8 cellular contexts compared by ENCODE assay signal in the genomic region with DNA sequence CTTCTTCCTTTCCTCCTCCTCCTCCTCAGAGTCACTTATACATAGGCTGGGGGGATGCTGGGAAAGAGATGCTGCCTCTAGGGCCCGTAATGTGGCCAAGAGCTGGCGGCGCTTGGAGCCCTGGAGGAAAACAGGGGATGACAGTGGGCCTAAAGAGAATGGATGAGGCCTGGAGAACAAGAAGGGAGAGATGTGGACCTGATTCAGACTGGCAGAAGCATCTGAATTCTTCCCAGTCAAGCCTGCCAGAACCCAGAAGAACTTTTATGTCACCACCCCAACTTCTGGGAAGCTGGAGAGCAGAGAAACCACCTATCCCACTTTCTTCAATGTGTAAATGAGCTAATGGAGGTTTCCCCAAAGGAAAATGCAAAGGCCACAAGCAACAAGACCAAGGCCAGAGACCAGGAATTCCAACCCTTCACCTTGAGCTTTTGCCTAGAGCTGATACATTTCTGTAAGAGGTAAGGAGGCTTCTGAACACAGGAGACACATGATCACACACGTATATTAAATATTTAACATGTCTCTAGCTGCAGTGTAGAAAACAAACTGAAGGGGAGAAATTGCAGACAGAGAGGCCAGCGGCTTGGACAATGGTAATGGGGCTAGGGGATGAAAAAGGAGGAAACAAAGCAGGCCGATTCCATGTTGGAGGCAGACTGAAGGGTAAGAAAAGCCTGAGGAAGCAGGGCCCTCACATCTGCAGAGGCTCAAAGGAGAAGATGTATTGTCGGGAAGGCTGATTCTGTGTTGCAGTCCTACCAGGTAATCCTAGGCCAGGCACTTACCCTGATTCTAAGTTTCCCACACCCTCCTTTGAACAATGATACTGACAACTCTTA. TPM values are rescaled to one million over a fixed set of nuclear protein-coding genes. Genes with fewer than 3 reads are reported as not detected.
DNase-seq lines count a peak whose midpoint lies in the region; ATAC-seq, FAIRE-seq and TF ChIP-seq lines count a peak whose summit lies in the region.

No MANE protein-coding gene starts in this region.

- no peak for ATAC-seq in GM12878
- no peak for ATAC-seq in memory B cell (ENCODE audit: low read depth)
- no peak for ATAC-seq in upper lobe of right lung

- RAD21 ChIA-PET in GM12878 (lab: Charles Lee; ENCODE audit: unreplicated experiment) = interaction anchor here (0.7 to 4.8 kb wide), 5 partner anchors 9 to 223 kb away, joined by 3 to 60 read pairs (median 9); partner anchors contain the start of genes MRPL17, TAF10 and TPP1

- no peak for TF ChIP-seq CTCF in breast epithelium (IDR thresholded peaks at IDR 0.05)
- TF ChIP-seq CTCF in MCF 10A (IDR thresholded peaks at IDR 0.05; ENCODE audit: unreplicated experiment) = no peak
- TF ChIP-seq CTCF in GM12878 (IDR thresholded peaks at IDR 0.05 in 2 of 3, conservative IDR thresholded peaks at IDR 0.05 in 1 of 3; ENCODE audit: control insufficient read depth in 2 of 3, extremely low read depth in 1 of 3, insufficient read depth in 1 of 3, low read depth in 3 of 3, low read length in 3 of 3) = no peak
- no peak for TF ChIP-seq CTCF in upper lobe of right lung (IDR thresholded peaks at IDR 0.05)

- H3K4me1 Mint-ChIP-seq in MCF 10A (ENCODE audit: insufficient read depth, unreplicated experiment) (peaks cover 25% of the 10 kb centered on the region), memory B cell (peaks cover 31% of the 10 kb centered on the region)

- FAIRE-seq in GM12878 (lab: Jason Lieb, UNC) = no peak

- H3K27ac Mint-ChIP-seq in MCF 10A (ENCODE audit: low read depth, unreplicated experiment) (no peak overlapping the region), memory B cell (peak overlapping the region; percentile 73)

- H3K4me3 Mint-ChIP-seq in MCF 10A (ENCODE audit: unreplicated experiment) = no peak overlapping the region
- no peak overlapping the region for H3K4me3 Mint-ChIP-seq in memory B cell

- no peaks in the 10 kb centered on the region for H3K9me3 Mint-ChIP-seq in MCF 10A (ENCODE audit: unreplicated experiment)
- H3K9me3 Mint-ChIP-seq in memory B cell = no peaks in the 10 kb centered on the region

- H3K27ac ChIP-seq in breast epithelium (peak overlapping the region in 1 of 2 donors; percentile 96), GM12878 (ENCODE audit: control insufficient read depth, insufficient read depth) (peak overlapping the region; percentile 85), upper lobe of right lung (peak overlapping the region; percentile 81)

- H3K36me3 Mint-ChIP-seq in MCF 10A (ENCODE audit: insufficient read depth, unreplicated experiment) = peaks cover 39% of the 10 kb centered on the region
- peaks cover 19% of the 10 kb centered on the region for H3K36me3 Mint-ChIP-seq in memory B cell

- in situ Hi-C loops in GM12878 (cut with MboI) = no loop called here

- intact Hi-C loops in breast epithelium (cut with DNase I; ENCODE audit: low total_unique reads) (no loop called here), MCF 10A (cut with micrococcal nuclease) (loop anchor here (2.0 to 10.0 kb wide), 4 partner anchors 72 to 225 kb away; partner anchors contain the start of gene TRIM3), GM12878 (cut with micrococcal nuclease; ENCODE audit: unreplicated experiment) (loop anchor here (2.0 to 10.0 kb wide), 2 partner anchors 72 to 218 kb away; no protein-coding TSS in a partner anchor), upper lobe of right lung (cut with DNase I) (no loop called here)

- BruUV-seq in MCF 10A (replicated peaks; lab: Mats Ljungman, UMichigan) (no TSS peak), GM12878 (replicated peaks; lab: Mats Ljungman, UMichigan) (TSS peak; percentile 62)

- H3K4me1 ChIP-seq in breast epithelium = peaks cover 6 to 28% of the 10 kb centered on the region in 2 donors
- H3K4me1 ChIP-seq in GM12878 (ENCODE audit: control insufficient read depth, insufficient read depth, low read length) = peaks cover 17% of the 10 kb centered on the region
- peaks cover 39% of the 10 kb centered on the region for H3K4me1 ChIP-seq in upper lobe of right lung

- peaks cover 71% of the 10 kb centered on the region for H3K79me2 ChIP-seq in GM12878 (ENCODE audit: control insufficient read depth, insufficient read depth, low read length)

- H3K4me3 ChIP-seq in breast epithelium (peak overlapping the region; percentile 76 to 93 (median 92)), GM12878 (peak overlapping the region; percentile 96), upper lobe of right lung (peak overlapping the region; percentile 60)

- CTCF ChIA-PET in MCF 10A (lab: Yijun Ruan, JAX) (interaction anchor here (0.6 to 4.8 kb wide), 4 partner anchors 10 to 339 kb away, joined by 3 to 34 read pairs (median 10); partner anchors contain the start of genes MRPL17 and TAF10), GM12878 (lab: Yijun Ruan, JAX) (interaction anchor here (0.9 to 2.2 kb wide), 6 partner anchors 8 to 104 kb away, joined by 3 to 9 read pairs (median 3); partner anchors contain the start of genes MRPL17 and TPP1)

- H3K36me3 ChIP-seq in breast epithelium = peaks cover 8% of the 10 kb centered on the region
- peaks cover 10 to 18% of the 10 kb centered on the region in 2 experiments for H3K36me3 ChIP-seq in GM12878 (ENCODE audit: control insufficient read depth in 2 of 2, insufficient read depth in 2 of 2, low read length in 1 of 2)
- peaks cover 45% of the 10 kb centered on the region for H3K36me3 ChIP-seq in upper lobe of right lung

- H3K27me3 ChIP-seq in breast epithelium = no peaks in the 10 kb centered on the region
- no peaks in the 10 kb centered on the region for H3K27me3 ChIP-seq in GM12878 (replicated peaks in 1 of 2; ENCODE audit: control insufficient read depth in 2 of 2, insufficient read depth in 2 of 2, low read length in 1 of 2)
- H3K27me3 ChIP-seq in upper lobe of right lung = no peaks in the 10 kb centered on the region

- TF ChIP-seq EP300 in GM12878 (IDR thresholded peaks at IDR 0.05; ENCODE audit: borderline replicate concordance in 1 of 2, control insufficient read depth in 1 of 2, low read depth in 2 of 2, low read length in 2 of 2) = no peak

- H2AFZ ChIP-seq in GM12878 (ENCODE audit: control insufficient read depth, low read depth, low read length) = no peak overlapping the region

- peak overlapping the region; percentile 87 for H3K9ac ChIP-seq in GM12878 (ENCODE audit: control insufficient read depth, insufficient read depth, low read length)

- SMC1A ChIA-PET in GM12878 (lab: Charles Lee; ENCODE audit: uncharacterized antibody, unreplicated experiment) = interaction anchor here (0.7 to 6.2 kb wide), 5 partner anchors 15 to 223 kb away, joined by 3 to 57 read pairs (median 6); partner anchors contain the start of gene MRPL17

- DNase-seq in breast epithelium (ENCODE audit: low spot score in 2 of 2) (no peak), MCF 10A (ENCODE audit: unreplicated experiment) (no peak), GM12878 (ENCODE audit: low read depth, low spot score) (no peak), memory B cell (ENCODE audit: low spot score in 2 of 2) (no peak), upper lobe of right lung (no peak), globus pallidus (ENCODE audit: low spot score) (no peak), SKM-1 (lab: John Stamatoyannopoulos, UW; ENCODE audit: unreplicated experiment) (no peak), mesenteric fat pad (ENCODE audit: low spot score) (no peak)

- H3K4me2 ChIP-seq in GM12878 (ENCODE audit: control insufficient read depth, insufficient read depth) = peak overlapping the region; percentile 96

- TF ChIP-seq RAD21 in GM12878 (IDR thresholded peaks at IDR 0.05; ENCODE audit: insufficient read depth, low read depth, low read length) = no peak

- no peaks in the 10 kb centered on the region for H3K9me3 ChIP-seq in breast epithelium
- H3K9me3 ChIP-seq in GM12878 (replicated peaks; ENCODE audit: control insufficient read depth, insufficient read depth, low read length) = no peaks in the 10 kb centered on the region
- H3K9me3 ChIP-seq in upper lobe of right lung = no peaks in the 10 kb centered on the region

- POLR2A ChIA-PET in MCF 10A (lab: Yijun Ruan, JAX) (interaction anchor here (0.6 to 4.6 kb wide), 13 partner anchors 8 to 324 kb away, joined by 3 to 56 read pairs (median 5); partner anchors contain the start of genes ARFIP2, CAVIN3, MRPL17 and SMPD1), GM12878 (lab: Charles Lee) (interaction anchor here (0.6 to 2.2 kb wide), 4 partner anchors 9 to 1079 kb away, joined by 3 to 29 read pairs (median 6); partner anchors contain the start of genes MRPL17 and TPP1)

- WGBS in GM12878 (ENCODE audit: insufficient coverage, insufficient replicate concordance, low lambda C conversion rate, missing lambda C conversion rate) = 54% methylated on average over 7 of the region's 7 CpGs

- H3K27me3 Mint-ChIP-seq in MCF 10A (ENCODE audit: insufficient read depth, unreplicated experiment) (no peaks in the 10 kb centered on the region), memory B cell (no peaks in the 10 kb centered on the region)

- no peaks in the 10 kb centered on the region for H4K20me1 ChIP-seq in GM12878 (ENCODE audit: control insufficient read depth, insufficient read depth)

- TF ChIP-seq POLR2A in breast epithelium (IDR thresholded peaks at IDR 0.05) (no peak), GM12878 (IDR thresholded peaks at IDR 0.05; ENCODE audit: low read depth, low read length) (no peak)

RNA-seq across cellular contexts. Expression of gene RRP8, which starts 1.1 kb away (rescaled TPM):
- total RNA-seq in breast epithelium = 10 to 100 TPM in 2 of 3 donors, 1 to 10 TPM in 1; 8.8 to 22.2 (median 20.3) TPM
- 23.4 and 27.6 TPM in 2 replicates for total RNA-seq in MCF 10A (2022)
- total RNA-seq in GM12878 (2013; cell fraction: nucleolus; rRNA removed) = 40.8 and 45.4 TPM in 2 replicates
- total RNA-seq in GM12878 (2014; rRNA removed) = 20.5 and 27.3 TPM in 2 replicates
- 14.2 and 15.4 TPM in 2 replicates for total RNA-seq in GM12878 (2014; rRNA removed; fragmentation: Illumina TruSeq; extraction: Trizol)
- total RNA-seq in GM12878 (2021) = 26.3 and 27.3 TPM in 2 replicates
- polyA plus RNA-seq in GM12878 (2011; ENCODE audit: low read depth) = 5.9 TPM
- 21.7 and 22.5 TPM in 2 replicates for polyA plus RNA-seq in GM12878 (2011; rRNA removed)
- polyA plus RNA-seq in GM12878 (2011; cell fraction: cytosol; rRNA removed) = 14.1 and 16.8 TPM in 2 replicates
- 24.1 and 31.9 TPM in 2 replicates for polyA plus RNA-seq in GM12878 (2011; cell fraction: nucleus; rRNA removed)
- polyA plus RNA-seq in GM12878 (2012) = 11.1 and 14.3 TPM in 2 replicates
- 21.5 and 26.1 TPM in 2 replicates for polyA plus RNA-seq in GM12878 (2014; fragmentation: Illumina TruSeq; extraction: Trizol)
- polyA plus RNA-seq in GM12878 (2014; fragmentation: Nextera tagmentation; extraction: Ambion mirVana) = 10 to 100 TPM in 1 of 2 experiments, 1 to 10 TPM in 1; 4.7 to 15.8 TPM
- polyA plus RNA-seq in GM12878 (2014; rRNA removed) = 20.6 and 21.8 TPM in 2 replicates
- 10 to 100 TPM; 51.0 to 51.2 TPM for polyA plus RNA-seq in GM12878 (2016; fragmentation: Nextera tagmentation; extraction: Ambion mirVana)
- polyA minus RNA-seq in GM12878 (2011; rRNA and poly(A)+ RNA removed) = 16.2 and 18.1 TPM in 2 replicates
- 3.7 and 6.0 TPM in 2 replicates for polyA minus RNA-seq in GM12878 (2011; cell fraction: cytosol; rRNA and poly(A)+ RNA removed)
- 24.1 and 35.8 TPM in 2 replicates for polyA minus RNA-seq in GM12878 (2011; cell fraction: nucleus; rRNA and poly(A)+ RNA removed)
- 17.9 TPM for total RNA-seq in upper lobe of right lung
- 20.8 TPM for total RNA-seq in mesenteric fat pad

RNA-seq across cellular contexts. Expression of gene ILK, which starts 1.3 kb away (rescaled TPM):
- total RNA-seq in breast epithelium (100 to 1,000 TPM; 113 to 118 (median 113) TPM), MCF 10A (2022) (78.9 and 92.3 TPM in 2 replicates), GM12878 (2014; rRNA removed) (73.7 and 74.2 TPM in 2 replicates), GM12878 (2014; rRNA removed; fragmentation: Illumina TruSeq; extraction: Trizol) (75.0 and 76.6 TPM in 2 replicates), GM12878 (2021) (90.4 and 90.7 TPM in 2 replicates), upper lobe of right lung (148 TPM), mesenteric fat pad (141 TPM)
- 79.6 and 83.1 TPM in 2 replicates for total RNA-seq in GM12878 (2013; cell fraction: nucleolus; rRNA removed)
- 64.4 TPM for polyA plus RNA-seq in GM12878 (2011; ENCODE audit: low read depth)
- polyA plus RNA-seq in GM12878 (2011; rRNA removed) (121 and 163 TPM in 2 replicates), GM12878 (2014; fragmentation: Illumina TruSeq; extraction: Trizol) (108 and 111 TPM in 2 replicates), GM12878 (2014; fragmentation: Nextera tagmentation; extraction: Ambion mirVana) (10 to 100 TPM; 51.8 to 77.8 TPM), GM12878 (2014; rRNA removed) (91.9 and 93.7 TPM in 2 replicates), GM12878 (2016; fragmentation: Nextera tagmentation; extraction: Ambion mirVana) (100 to 1,000 TPM; 105 to 124 TPM)
- polyA plus RNA-seq in GM12878 (2011; cell fraction: cytosol; rRNA removed) = 207 and 217 TPM in 2 replicates
- polyA plus RNA-seq in GM12878 (2011; cell fraction: nucleus; rRNA removed) = 211 and 266 TPM in 2 replicates
- polyA plus RNA-seq in GM12878 (2012) = 69.8 and 84.3 TPM in 2 replicates
- polyA minus RNA-seq in GM12878 (2011; rRNA and poly(A)+ RNA removed) = 129 and 149 TPM in 2 replicates
- 31.7 and 42.2 TPM in 2 replicates for polyA minus RNA-seq in GM12878 (2011; cell fraction: cytosol; rRNA and poly(A)+ RNA removed)
- 47.0 and 71.9 TPM in 2 replicates for polyA minus RNA-seq in GM12878 (2011; cell fraction: nucleus; rRNA and poly(A)+ RNA removed)

RNA-seq across cellular contexts. Expression of gene TAF10, which starts 9.7 kb away (rescaled TPM):
- total RNA-seq in breast epithelium (10 to 100 TPM; 45.4 to 82.6 (median 54.7) TPM), MCF 10A (2022) (157 and 167 TPM in 2 replicates), GM12878 (2014; rRNA removed) (167 and 172 TPM in 2 replicates), GM12878 (2014; rRNA removed; fragmentation: Illumina TruSeq; extraction: Trizol) (115 and 120 TPM in 2 replicates), GM12878 (2021) (184 and 192 TPM in 2 replicates), upper lobe of right lung (87.8 TPM), mesenteric fat pad (142 TPM)
- total RNA-seq in GM12878 (2013; cell fraction: nucleolus; rRNA removed) = 12.9 and 13.0 TPM in 2 replicates
- 24.6 TPM for polyA plus RNA-seq in GM12878 (2011; ENCODE audit: low read depth)
- polyA plus RNA-seq in GM12878 (2011; rRNA removed) (88.7 and 152 TPM in 2 replicates), GM12878 (2014; fragmentation: Illumina TruSeq; extraction: Trizol) (146 and 159 TPM in 2 replicates), GM12878 (2014; fragmentation: Nextera tagmentation; extraction: Ambion mirVana) (10 to 100 TPM; 27.2 to 78.9 TPM), GM12878 (2014; rRNA removed) (251 and 257 TPM in 2 replicates), GM12878 (2016; fragmentation: Nextera tagmentation; extraction: Ambion mirVana) (100 to 1,000 TPM in 1 of 2 experiments, 10 to 100 TPM in 1; 26.7 to 203 TPM)
- polyA plus RNA-seq in GM12878 (2011; cell fraction: cytosol; rRNA removed) = 130 and 152 TPM in 2 replicates
- 111 and 132 TPM in 2 replicates for polyA plus RNA-seq in GM12878 (2011; cell fraction: nucleus; rRNA removed)
- polyA plus RNA-seq in GM12878 (2012) = 202 and 218 TPM in 2 replicates
- polyA minus RNA-seq in GM12878 (2011; rRNA and poly(A)+ RNA removed) = 40.4 and 53.3 TPM in 2 replicates
- 18.0 and 36.9 TPM in 2 replicates for polyA minus RNA-seq in GM12878 (2011; cell fraction: cytosol; rRNA and poly(A)+ RNA removed)
- polyA minus RNA-seq in GM12878 (2011; cell fraction: nucleus; rRNA and poly(A)+ RNA removed) = 21.3 and 29.7 TPM in 2 replicates

RNA-seq across cellular contexts. Expression of gene TPP1, which starts 16.9 kb away (rescaled TPM):
- total RNA-seq in breast epithelium = 10 to 100 TPM; 27.2 to 71.4 (median 38.2) TPM
- 26.9 and 46.5 TPM in 2 replicates for total RNA-seq in MCF 10A (2022)
- 113 and 122 TPM in 2 replicates for total RNA-seq in GM12878 (2013; cell fraction: nucleolus; rRNA removed)
- 12.8 and 14.8 TPM in 2 replicates for total RNA-seq in GM12878 (2014; rRNA removed)
- total RNA-seq in GM12878 (2014; rRNA removed; fragmentation: Illumina TruSeq; extraction: Trizol) = 7.7 and 9.3 TPM in 2 replicates
- 35.0 and 49.2 TPM in 2 replicates for total RNA-seq in GM12878 (2021)
- 79.8 TPM for polyA plus RNA-seq in GM12878 (2011; ENCODE audit: low read depth)
- 51.8 and 64.6 TPM in 2 replicates for polyA plus RNA-seq in GM12878 (2011; rRNA removed)
- polyA plus RNA-seq in GM12878 (2011; cell fraction: cytosol; rRNA removed) = 41.7 and 60.9 TPM in 2 replicates
- polyA plus RNA-seq in GM12878 (2011; cell fraction: nucleus; rRNA removed) = 249 and 317 TPM in 2 replicates
- polyA plus RNA-seq in GM12878 (2012) = 59.6 and 62.7 TPM in 2 replicates
- polyA plus RNA-seq in GM12878 (2014; fragmentation: Illumina TruSeq; extraction: Trizol) = 58.9 and 71.1 TPM in 2 replicates
- polyA plus RNA-seq in GM12878 (2014; fragmentation: Nextera tagmentation; extraction: Ambion mirVana) = 10 to 100 TPM in 1 of 2 experiments, 1 to 10 TPM in 1; 7.5 to 14.4 TPM
- polyA plus RNA-seq in GM12878 (2014; rRNA removed) = 45.0 and 50.3 TPM in 2 replicates
- polyA plus RNA-seq in GM12878 (2016; fragmentation: Nextera tagmentation; extraction: Ambion mirVana) = 10 to 100 TPM; 38.0 to 38.6 TPM
- polyA minus RNA-seq in GM12878 (2011; rRNA and poly(A)+ RNA removed) = 42.7 and 57.7 TPM in 2 replicates
- 12.2 and 21.0 TPM in 2 replicates for polyA minus RNA-seq in GM12878 (2011; cell fraction: cytosol; rRNA and poly(A)+ RNA removed)
- 43.4 and 44.5 TPM in 2 replicates for polyA minus RNA-seq in GM12878 (2011; cell fraction: nucleus; rRNA and poly(A)+ RNA removed)
- 207 TPM for total RNA-seq in upper lobe of right lung
- 133 TPM for total RNA-seq in mesenteric fat pad

RNA-seq across cellular contexts. Expression of gene DCHS1, which starts 53.3 kb away (rescaled TPM):
- total RNA-seq in breast epithelium (10 to 100 TPM in 2 of 3 donors, 1 to 10 TPM in 1; 7.2 to 18.0 (median 13.8) TPM), MCF 10A (2022) (0.19 and 0.27 TPM in 2 replicates), GM12878 (2014; rRNA removed) (0.34 and 0.38 TPM in 2 replicates), GM12878 (2014; rRNA removed; fragmentation: Illumina TruSeq; extraction: Trizol) (0.14 and 0.18 TPM in 2 replicates), GM12878 (2021) (0.56 and 0.64 TPM in 2 replicates), upper lobe of right lung (28.0 TPM), mesenteric fat pad (23.0 TPM)
- 0.56 and 0.92 TPM in 2 replicates for total RNA-seq in GM12878 (2013; cell fraction: nucleolus; rRNA removed)
- 0.17 TPM for polyA plus RNA-seq in GM12878 (2011; ENCODE audit: low read depth)
- polyA plus RNA-seq in GM12878 (2011; rRNA removed) (0.01 and 0.04 TPM in 2 replicates), GM12878 (2014; fragmentation: Illumina TruSeq; extraction: Trizol) (0.02 and 0.22 TPM in 2 replicates), GM12878 (2014; fragmentation: Nextera tagmentation; extraction: Ambion mirVana) (under 1 TPM in 1 of 2 experiments, not detected in 1; 0.02 TPM), GM12878 (2014; rRNA removed) (0.47 and 0.66 TPM in 2 replicates), GM12878 (2016; fragmentation: Nextera tagmentation; extraction: Ambion mirVana) (under 1 TPM; 0.04 to 0.09 TPM)
- 0.01 and 0.02 TPM in 2 replicates for polyA plus RNA-seq in GM12878 (2011; cell fraction: cytosol; rRNA removed)
- 0.31 and 0.32 TPM in 2 replicates for polyA plus RNA-seq in GM12878 (2011; cell fraction: nucleus; rRNA removed)
- polyA plus RNA-seq in GM12878 (2012) = 0.51 and 0.58 TPM in 2 replicates
- under 0.01 and 0.10 TPM in 2 replicates for polyA minus RNA-seq in GM12878 (2011; rRNA and poly(A)+ RNA removed)
- 0.10 TPM in 1 of 2 replicates, not detected in the other for polyA minus RNA-seq in GM12878 (2011; cell fraction: cytosol; rRNA and poly(A)+ RNA removed)
- polyA minus RNA-seq in GM12878 (2011; cell fraction: nucleus; rRNA and poly(A)+ RNA removed) = 0.12 and 0.19 TPM in 2 replicates

Comparison
In these comparisons a context has a peak if more than half of its experiments do, and no peak if none do; other contexts are left out.
1. intact Hi-C loops: an anchor here in MCF 10A (2.0 to 10.0 kb wide) and GM12878 (2.0 to 10.0 kb wide); none called in breast epithelium and upper lobe of right lung.